Comparison of ENCODE assay signal across 9 cellular contexts in the genomic region with DNA sequence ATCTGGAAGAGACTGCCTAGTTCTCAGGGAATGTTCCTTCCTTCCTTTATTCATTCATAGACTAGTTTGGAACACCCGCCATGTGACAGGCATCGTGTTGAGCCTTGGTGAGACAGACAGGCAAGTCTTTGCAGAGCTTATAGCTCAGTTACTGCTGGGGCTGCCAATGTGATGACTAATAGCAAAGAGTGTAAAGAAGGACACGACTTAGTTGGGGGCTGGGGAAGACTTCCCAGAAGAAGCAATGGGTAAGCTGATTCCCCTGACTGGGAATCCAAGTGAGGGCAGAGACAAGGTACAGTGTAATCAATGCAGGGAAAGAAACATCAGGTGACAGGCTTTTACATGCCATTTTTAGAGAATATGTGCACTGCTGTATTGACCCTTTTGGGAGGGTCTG. TPM values are rescaled to one million over a fixed set of nuclear protein-coding genes. Genes with fewer than 3 reads are reported as not detected.
DNase-seq lines count a peak whose midpoint lies in the region; ATAC-seq lines count a peak whose summit lies in the region.
"Had no signal": no experiment of that assay in that cellular context is flagged by ENCODE, and none has a peak within 500 bp of the region (broad histone marks: within the 10 kb centered on the region; RNA-seq: fewer than 3 reads in every experiment).

No MANE protein-coding gene starts in this region.

- H3K4me1 ChIP-seq in CD4-positive, CD25-positive, alpha-beta regulatory T cell (ENCODE audit: control insufficient read depth, insufficient read depth, low read length, poor library complexity, severe bottlenecking): peaks cover 99% of the 10 kb centered on the region

- peak overlapping the region; percentile 67 to 84 (median 77) for H3K4me3 Mint-ChIP-seq in CD4-positive, CD25-positive, alpha-beta regulatory T cell
- H3K4me3 Mint-ChIP-seq in activated T-helper 17 cell treated with anti-CD3 and anti-CD28 coated beads, Interleukin-2, amount 50 U/mL, for 72 hours: peak overlapping the region; percentile 76

- H3K9me3 Mint-ChIP-seq in CD4-positive, CD25-positive, alpha-beta regulatory T cell: peaks cover 0 to 10% (median 2%) of the 10 kb centered on the region in 7 donors
- no peaks in the 10 kb centered on the region for H3K9me3 Mint-ChIP-seq in activated T-helper 17 cell treated with anti-CD3 and anti-CD28 coated beads, Interleukin-2, amount 50 U/mL, for 72 hours

- H3K4me3 ChIP-seq in CD4-positive, CD25-positive, alpha-beta regulatory T cell (ENCODE audit: low read depth, low read length): peak overlapping the region; percentile 54

- peak overlapping the region; percentile 98 to 100 (median 98) for H3K27ac Mint-ChIP-seq in CD4-positive, CD25-positive, alpha-beta regulatory T cell
- H3K27ac Mint-ChIP-seq in activated T-helper 17 cell treated with anti-CD3 and anti-CD28 coated beads, Interleukin-2, amount 50 U/mL, for 72 hours: peak overlapping the region; percentile 86

- no peaks in the 10 kb centered on the region for H3K9me3 ChIP-seq in CD4-positive, CD25-positive, alpha-beta regulatory T cell (ENCODE audit: control insufficient read depth in 2 of 2, low read length in 2 of 2)

- H3K27me3 Mint-ChIP-seq in CD4-positive, CD25-positive, alpha-beta regulatory T cell: no peaks in the 10 kb centered on the region
- H3K27me3 Mint-ChIP-seq in activated T-helper 17 cell treated with anti-CD3 and anti-CD28 coated beads, Interleukin-2, amount 50 U/mL, for 72 hours: no peaks in the 10 kb centered on the region

- no peak for DNase-seq in CD4-positive, CD25-positive, alpha-beta regulatory T cell
- DNase-seq in HT1080 (ENCODE audit: low read depth): peak; percentile 83
- peak; percentile 2 for DNase-seq in kidney glomerular epithelial cell (lab: John Stamatoyannopoulos, UW)
- no peak for DNase-seq in NCI-H1694 treated with DMSO at 0.1 percent for 48 hours (lab: John Stamatoyannopoulos, UW)
- no peak for DNase-seq in NOMO-1 treated with dmso at 0.1 percent for 144 hours (lab: John Stamatoyannopoulos, UW; ENCODE audit: unreplicated experiment)

- H3K36me3 ChIP-seq in CD4-positive, CD25-positive, alpha-beta regulatory T cell (ENCODE audit: control insufficient read depth, insufficient read depth, low read length): no peaks in the 10 kb centered on the region

- H3K27ac ChIP-seq in CD4-positive, CD25-positive, alpha-beta regulatory T cell (ENCODE audit: insufficient read depth, low read length, poor library complexity, severe bottlenecking): peak overlapping the region; percentile 94
- H3K27ac ChIP-seq: HL-60 had no signal

- ATAC-seq in CD4-positive, CD25-positive, alpha-beta regulatory T cell (ENCODE audit: low read depth in 2 of 2): no peak
- no peak for ATAC-seq in activated T-helper 17 cell treated with anti-CD3 and anti-CD28 coated beads, Interleukin-2, amount 50 U/mL, for 72 hours (replicated peaks)
- no peak for ATAC-seq in GM19023 (IDR thresholded peaks at IDR 0.05; ENCODE audit: unreplicated experiment)
- no peak for ATAC-seq in GM19351 (IDR thresholded peaks at IDR 0.05; ENCODE audit: unreplicated experiment)

- peaks cover 3% of the 10 kb centered on the region for H3K36me3 Mint-ChIP-seq in CD4-positive, CD25-positive, alpha-beta regulatory T cell
- no peaks in the 10 kb centered on the region for H3K36me3 Mint-ChIP-seq in activated T-helper 17 cell treated with anti-CD3 and anti-CD28 coated beads, Interleukin-2, amount 50 U/mL, for 72 hours (ENCODE audit: low read depth)

- peaks cover 58 to 97% (median 83%) of the 10 kb centered on the region in 4 donors for H3K4me1 Mint-ChIP-seq in CD4-positive, CD25-positive, alpha-beta regulatory T cell
- H3K4me1 Mint-ChIP-seq in activated T-helper 17 cell treated with anti-CD3 and anti-CD28 coated beads, Interleukin-2, amount 50 U/mL, for 72 hours: peaks cover 78% of the 10 kb centered on the region

- no peaks in the 10 kb centered on the region for H3K27me3 ChIP-seq in CD4-positive, CD25-positive, alpha-beta regulatory T cell (ENCODE audit: control insufficient read depth, insufficient read depth, low read length)

RNA-seq across cellular contexts. Expression of a gene that starts 51.2 kb away (rescaled TPM):
- total RNA-seq in CD4-positive, CD25-positive, alpha-beta regulatory T cell: 324 TPM
- polyA plus RNA-seq in CD4-positive, CD25-positive, alpha-beta regulatory T cell: 10 to 100 TPM; 19.6 to 64.7 (median 33.0) TPM
- total RNA-seq in HT1080 (2014; rRNA removed; shearing (Covaris generic)): 0.77 and 1.7 TPM in 2 replicates
- 0.79 and 1.2 TPM in 2 replicates for polyA plus RNA-seq in HT1080 (2015; cell fraction: cytosol; rRNA removed)
- 1.1 and 1.2 TPM in 2 replicates for polyA plus RNA-seq in HT1080 (2015; cell fraction: nucleus; rRNA removed)
- total RNA-seq in activated T-helper 17 cell treated with anti-CD3 and anti-CD28 coated beads, Interleukin-2, amount 50 U/mL, for 72 hours: 10 to 100 TPM; 30.2 to 37.1 TPM

Comparison
In these comparisons a context has a peak if more than half of its experiments do, and no peak if none do; other contexts are left out.
1. DNase-seq: peak in HT1080 (single experiment) and kidney glomerular epithelial cell (single experiment); none in CD4-positive, CD25-positive, alpha-beta regulatory T cell (0 of 3), NCI-H1694 treated with DMSO at 0.1 percent for 48 hours (single experiment) and NOMO-1 treated with dmso at 0.1 percent for 144 hours (single experiment).
2. RNA of a gene that starts 51.2 kb away (total RNA-seq): 324 TPM in CD4-positive, CD25-positive, alpha-beta regulatory T cell (single experiment) and 30.2 to 37.1 TPM in activated T-helper 17 cell treated with anti-CD3 and anti-CD28 coated beads, Interleukin-2, amount 50 U/mL, for 72 hours; 0.77 to 1.7 TPM in HT1080; every median in the first group is over 10 times any median in the second.